In genomic region chr2:186612555-186613440, GRCh38 we compare ENCODE assay signal across 18 cellular contexts. TPM values are rescaled to one million over a fixed set of nuclear protein-coding genes. Genes with fewer than 3 reads are reported as not detected.
A peak's percentile ranks its signal among the peaks of the same experiment; 100 is the strongest.
DNase-seq lines count a peak whose midpoint lies in the region; ATAC-seq and TF ChIP-seq lines count a peak whose summit lies in the region.
"Had no signal": no experiment of that assay in that cellular context is flagged by ENCODE, and none has a peak within 500 bp of the region (broad histone marks: within the 10 kb centered on the region; RNA-seq: fewer than 3 reads in every experiment).

No MANE protein-coding gene starts in this region.

- peaks cover 5% of the 10 kb centered on the region for H3K36me3 Mint-ChIP-seq in osteocyte (ENCODE audit: unreplicated experiment)
- H3K36me3 Mint-ChIP-seq: activated CD4-positive, alpha-beta memory T cell treated with anti-CD3 and anti-CD28 coated beads for 36 hours; activated naive CD4-positive, alpha-beta T cell treated with anti-CD3 and anti-CD28 coated beads, Interleukin-2, amount 50 U/mL, for 72 hours had no signal

- TF ChIP-seq CTCF in osteocyte (IDR thresholded peaks at IDR 0.05): no peak

- H3K4me3 Mint-ChIP-seq in osteocyte (ENCODE audit: unreplicated experiment): no peak overlapping the region
- H3K4me3 Mint-ChIP-seq: activated CD4-positive, alpha-beta memory T cell treated with anti-CD3 and anti-CD28 coated beads for 36 hours; activated T-cell treated with anti-CD3 and anti-CD28 coated beads, Interleukin-2, amount 50 U/mL, for 4 hours; B cell; effector memory CD8-positive, alpha-beta T cell had no signal

- ATAC-seq in GM18907 (IDR thresholded peaks at IDR 0.05; ENCODE audit: unreplicated experiment) (peak; percentile 49), HG03135 (IDR thresholded peaks at IDR 0.05; ENCODE audit: unreplicated experiment) (peak; percentile 58), HG03469 (IDR thresholded peaks at IDR 0.05; ENCODE audit: unreplicated experiment) (no peak)
- ATAC-seq: activated naive CD4-positive, alpha-beta T cell treated with anti-CD3 and anti-CD28 coated beads, Interleukin-2, amount 50 U/mL, for 72 hours; activated T-cell treated with anti-CD3 and anti-CD28 coated beads, Interleukin-2, amount 50 U/mL, for 4 hours; effector memory CD8-positive, alpha-beta T cell had no signal

- no peaks in the 10 kb centered on the region for H3K27me3 Mint-ChIP-seq in osteocyte (ENCODE audit: unreplicated experiment)
- H3K27me3 Mint-ChIP-seq: activated CD4-positive, alpha-beta memory T cell treated with anti-CD3 and anti-CD28 coated beads for 36 hours; B cell; effector memory CD8-positive, alpha-beta T cell had no signal

- H3K9me3 Mint-ChIP-seq in osteocyte (ENCODE audit: unreplicated experiment): no peaks in the 10 kb centered on the region
- H3K9me3 Mint-ChIP-seq: activated CD4-positive, alpha-beta memory T cell treated with anti-CD3 and anti-CD28 coated beads for 36 hours; activated naive CD4-positive, alpha-beta T cell treated with anti-CD3 and anti-CD28 coated beads, Interleukin-2, amount 50 U/mL, for 72 hours; activated T-cell treated with anti-CD3 and anti-CD28 coated beads, Interleukin-2, amount 50 U/mL, for 4 hours; effector memory CD8-positive, alpha-beta T cell had no signal

- peak overlapping the region; percentile 56 for H3K27ac ChIP-seq in cingulate gyrus (ENCODE audit: low read depth, low read length)
- H3K27ac ChIP-seq: hepatocyte, testis had no signal

- no peak for DNase-seq in osteocyte (ENCODE audit: extremely low spot score, unreplicated experiment)
- no peak for DNase-seq in NCI-H510A (lab: John Stamatoyannopoulos, UW)
- no peak for DNase-seq in HK-2 (ENCODE audit: unreplicated experiment)
- DNase-seq: activated CD4-positive, alpha-beta memory T cell treated with anti-CD3 and anti-CD28 coated beads for 36 hours; activated T-cell treated with anti-CD3 and anti-CD28 coated beads, Interleukin-2, amount 50 U/mL, for 4 hours; effector memory CD8-positive, alpha-beta T cell; kidney glomerular epithelial cell; NCI-H187; NCI-H446 treated with DMSO at 0.1 percent for 48 hours; stimulated activated CD4-positive, alpha-beta T cell treated with anti-CD3 and anti-CD28 coated beads, Interleukin-2, amount 100 ng/mL, for 48 hours; testis had no signal

- H3K27ac Mint-ChIP-seq in osteocyte (ENCODE audit: unreplicated experiment): peak overlapping the region; percentile 50
- H3K27ac Mint-ChIP-seq: activated CD4-positive, alpha-beta memory T cell treated with anti-CD3 and anti-CD28 coated beads for 36 hours; activated naive CD4-positive, alpha-beta T cell treated with anti-CD3 and anti-CD28 coated beads, Interleukin-2, amount 50 U/mL, for 72 hours; B cell; effector memory CD8-positive, alpha-beta T cell had no signal

- peaks cover 47% of the 10 kb centered on the region for H3K4me1 Mint-ChIP-seq in osteocyte (ENCODE audit: unreplicated experiment)
- H3K4me1 Mint-ChIP-seq: B cell had no signal

RNA-seq across cellular contexts. Expression of gene ITGAV, which starts 22.9 kb away (rescaled TPM):
- total RNA-seq in osteocyte: 141 and 146 TPM in 2 replicates
